25 cellular contexts compared by ENCODE assay signal in the genomic region with DNA sequence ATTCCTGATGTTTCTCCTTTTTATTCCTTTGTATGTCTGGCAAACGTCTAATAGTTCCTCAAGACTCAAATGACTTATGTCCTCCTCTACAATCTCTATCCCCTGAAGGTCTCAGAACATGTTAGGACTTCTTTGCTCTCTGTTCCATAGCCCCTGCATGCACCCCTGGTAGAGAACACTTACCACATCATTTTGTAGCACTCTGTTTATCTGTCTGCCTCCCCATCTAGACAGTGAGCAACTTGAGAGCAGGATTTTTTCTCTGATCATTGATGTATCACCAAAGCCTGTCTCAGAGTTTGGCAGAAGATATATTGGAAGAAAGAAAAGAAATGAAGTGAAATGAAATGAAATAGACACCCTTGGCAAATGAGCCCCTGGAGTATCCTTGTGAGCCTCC.
"Had no signal": no experiment of that assay in that cellular context is flagged by ENCODE, and none has a peak within 500 bp of the region (broad histone marks: within the 10 kb centered on the region; RNA-seq: fewer than 3 reads in every experiment).

No MANE protein-coding gene starts in this region.

- H3K4me3 ChIP-seq: gastrocnemius medialis, left lung, ovary, psoas muscle, right lobe of liver, suprapubic skin, transverse colon had no signal

- H3K36me3 Mint-ChIP-seq: natural killer cell treated with Interleukin-12 subunit alpha and Interleukin-12 subunit beta and Interleukin-15 and Interleukin-18, amount 100 ng/mL, for 72 hours; stimulated activated naive B cell treated with anti-CD40 and anti-IgM and Interleukin-4, amounts not matched to agents 10 μg/mL and 1 μg/mL and 100 μg/mL, for 72 hours had no signal

- DNase-seq: caudate nucleus; cerebellar nuclear complex; cortex of kidney; effector CD4-positive, alpha-beta T cell; endodermal cell; foreskin fibroblast; gastrocnemius medialis; head of caudate nucleus; kidney; left lung; mesenchymal stem cell; occipital lobe; ovary; posterior cingulate gyrus; psoas muscle; right lobe of liver; small intestine; stimulated activated CD4-positive, alpha-beta T cell treated with anti-CD3 and anti-CD28 coated beads, Interleukin-15, amount 100 ng/mL, for 24 hours; stimulated activated CD4-positive, alpha-beta T cell treated with anti-CD3 and anti-CD28 coated beads, Interleukin-2, amount 100 ng/mL, for 48 hours; stimulated activated naive B cell treated with anti-CD40 and anti-IgM and Interleukin-4, amounts not matched to agents 10 μg/mL and 1 μg/mL and 100 μg/mL, for 72 hours; transverse colon had no signal

- H3K4me1 Mint-ChIP-seq: stimulated activated naive B cell treated with anti-CD40 and anti-IgM and Interleukin-4, amounts not matched to agents 10 μg/mL and 1 μg/mL and 100 μg/mL, for 72 hours had no signal

- H3K9me3 Mint-ChIP-seq: endodermal cell; stimulated activated naive CD8-positive, alpha-beta T cell treated with anti-CD3 and anti-CD28 coated beads, Interleukin-15, Interleukin-2, amounts not matched to agents 100 ng/mL and 50 ng/mL, for 24 hours had no signal

- H3K27ac ChIP-seq: epithelial cell of prostate, gastrocnemius medialis, left lung, ovary, psoas muscle, right lobe of liver, suprapubic skin, transverse colon had no signal

- H3K9me3 ChIP-seq: gastrocnemius medialis, psoas muscle, right lobe of liver, suprapubic skin, transverse colon had no signal

- H3K27me3 ChIP-seq: gastrocnemius medialis, left lung, ovary, right lobe of liver, suprapubic skin, transverse colon had no signal

- H3K27ac Mint-ChIP-seq: endodermal cell; natural killer cell treated with Interleukin-12 subunit alpha and Interleukin-12 subunit beta and Interleukin-15 and Interleukin-18, amount 100 ng/mL, for 72 hours; stimulated activated naive B cell treated with anti-CD40 and anti-IgM and Interleukin-4, amounts not matched to agents 10 μg/mL and 1 μg/mL and 100 μg/mL, for 72 hours; stimulated activated naive CD8-positive, alpha-beta T cell treated with anti-CD3 and anti-CD28 coated beads, Interleukin-15, Interleukin-2, amounts not matched to agents 100 ng/mL and 50 ng/mL, for 24 hours had no signal

- H3K36me3 ChIP-seq: gastrocnemius medialis, left lung, ovary, right lobe of liver, suprapubic skin, transverse colon had no signal

- H3K4me1 ChIP-seq: gastrocnemius medialis, left lung, psoas muscle, right lobe of liver, suprapubic skin, transverse colon had no signal

- H3K27me3 Mint-ChIP-seq: natural killer cell treated with Interleukin-12 subunit alpha and Interleukin-12 subunit beta and Interleukin-15 and Interleukin-18, amount 100 ng/mL, for 72 hours; stimulated activated naive B cell treated with anti-CD40 and anti-IgM and Interleukin-4, amounts not matched to agents 10 μg/mL and 1 μg/mL and 100 μg/mL, for 72 hours; stimulated activated naive CD8-positive, alpha-beta T cell treated with anti-CD3 and anti-CD28 coated beads, Interleukin-15, Interleukin-2, amounts not matched to agents 100 ng/mL and 50 ng/mL, for 24 hours had no signal

- H3K4me3 Mint-ChIP-seq: endodermal cell; natural killer cell treated with Interleukin-12 subunit alpha and Interleukin-12 subunit beta and Interleukin-15 and Interleukin-18, amount 100 ng/mL, for 72 hours; stimulated activated naive B cell treated with anti-CD40 and anti-IgM and Interleukin-4, amounts not matched to agents 10 μg/mL and 1 μg/mL and 100 μg/mL, for 72 hours; stimulated activated naive CD8-positive, alpha-beta T cell treated with anti-CD3 and anti-CD28 coated beads, Interleukin-15, Interleukin-2, amounts not matched to agents 100 ng/mL and 50 ng/mL, for 24 hours had no signal
